ENCODE assay signal across 17 cellular contexts in genomic region chr1:67019121-67019520, GRCh38. TPM values are rescaled to one million over a fixed set of nuclear protein-coding genes. Genes with fewer than 3 reads are reported as not detected.
DNase-seq lines count a peak whose midpoint lies in the region; ATAC-seq and TF ChIP-seq lines count a peak whose summit lies in the region.
"Had no signal": no experiment of that assay in that cellular context is flagged by ENCODE, and none has a peak within 500 bp of the region (broad histone marks: within the 10 kb centered on the region; RNA-seq: fewer than 3 reads in every experiment).

No MANE protein-coding gene starts in this region.

- no peak overlapping the region for H3K4me2 ChIP-seq in hepatocyte

- no peaks in the 10 kb centered on the region for H3K9me3 ChIP-seq in right atrium auricular region
- H3K9me3 ChIP-seq in right cardiac atrium (ENCODE audit: control insufficient read depth, low read length): no peaks in the 10 kb centered on the region
- H3K9me3 ChIP-seq in hepatocyte (ENCODE audit: low read depth): no peaks in the 10 kb centered on the region
- H3K9me3 ChIP-seq in psoas muscle: no peaks in the 10 kb centered on the region
- H3K9me3 ChIP-seq: upper lobe of right lung had no signal

- H3K9me2 ChIP-seq in hepatocyte (replicated peaks; ENCODE audit: insufficient read depth): no peaks in the 10 kb centered on the region

- H4K20me1 ChIP-seq in hepatocyte (ENCODE audit: insufficient read depth, poor library complexity, severe bottlenecking): no peaks in the 10 kb centered on the region

- no peaks in the 10 kb centered on the region for H3K79me2 ChIP-seq in hepatocyte

- peak overlapping the region; percentile 47 to 55 for H3K27ac ChIP-seq in right atrium auricular region
- H3K27ac ChIP-seq in right cardiac atrium (ENCODE audit: low read length): no peak overlapping the region
- H3K27ac ChIP-seq in hepatocyte: peak overlapping the region; percentile 21
- H3K27ac ChIP-seq in psoas muscle: peak overlapping the region; percentile 46
- H3K27ac ChIP-seq: upper lobe of right lung, VCaP had no signal

- WGBS in right cardiac atrium: 98% methylated on average over 4 of the region's 4 CpGs
- 78% methylated on average over 4 of the region's 4 CpGs for WGBS in hepatocyte (ENCODE audit: low lambda C conversion rate, missing lambda C conversion rate)
- WGBS in psoas muscle, 3 donors: 95 to 98% (median 98%) methylated on average over 4 of the region's 4 CpGs

- no peak for TF ChIP-seq CTCF in right atrium auricular region (IDR thresholded peaks at IDR 0.05)
- TF ChIP-seq CTCF in hepatocyte (IDR thresholded peaks at IDR 0.05; ENCODE audit: poor library complexity): no peak
- no peak for TF ChIP-seq CTCF in psoas muscle (IDR thresholded peaks at IDR 0.05)

- H3K4me1 ChIP-seq in right atrium auricular region: peaks cover 0 to 20% of the 10 kb centered on the region in 2 donors
- H3K4me1 ChIP-seq in right cardiac atrium (ENCODE audit: control insufficient read depth, insufficient read depth, low read length): peaks cover 2% of the 10 kb centered on the region
- H3K4me1 ChIP-seq in hepatocyte (ENCODE audit: insufficient read depth): peaks cover 12% of the 10 kb centered on the region
- peaks cover 7% of the 10 kb centered on the region for H3K4me1 ChIP-seq in psoas muscle
- H3K4me1 ChIP-seq: upper lobe of right lung had no signal

- DNase-seq in right atrium auricular region (ENCODE audit: low spot score) (no peak), right cardiac atrium (no peak), hepatocyte (ENCODE audit: low spot score) (no peak), psoas muscle (no peak), AG08395 (ENCODE audit: low spot score) (no peak), EL (no peak), MV-4-11 (lab: John Stamatoyannopoulos, UW) (no peak)
- DNase-seq: activated naive CD8-positive, alpha-beta T cell treated with anti-CD3 and anti-CD28 coated beads, Interleukin-2, amount 50 U/mL, for 24 hours; CD8-positive, alpha-beta T cell; Kasumi-1; NCI-H1417 treated with DMSO at 0.1 percent for 48 hours; NCI-H2227 treated with DMSO at 0.1 percent for 48 hours; T-helper 1 cell; upper lobe of right lung had no signal

- no peak for ATAC-seq in right cardiac atrium
- no peak for ATAC-seq in psoas muscle
- ATAC-seq in HG02610 (IDR thresholded peaks at IDR 0.05; ENCODE audit: unreplicated experiment): no peak
- ATAC-seq: activated naive CD8-positive, alpha-beta T cell treated with anti-CD3 and anti-CD28 coated beads, Interleukin-2, amount 50 U/mL, for 24 hours; CD8-positive, alpha-beta T cell; upper lobe of right lung had no signal

- H3K27me3 ChIP-seq in right atrium auricular region (no peaks in the 10 kb centered on the region), right cardiac atrium (ENCODE audit: control insufficient read depth, insufficient read depth) (no peaks in the 10 kb centered on the region), hepatocyte (no peaks in the 10 kb centered on the region), psoas muscle (ENCODE audit: insufficient read depth in 3 of 3, low read length in 2 of 3) (no peaks in the 10 kb centered on the region)
- H3K27me3 ChIP-seq: upper lobe of right lung had no signal

- no peak overlapping the region for H2AFZ ChIP-seq in hepatocyte

- H3K36me3 ChIP-seq in right atrium auricular region (no peaks in the 10 kb centered on the region), hepatocyte (replicated peaks; ENCODE audit: insufficient read depth, low read depth) (no peaks in the 10 kb centered on the region), psoas muscle (ENCODE audit: insufficient read depth in 1 of 2, low read depth in 1 of 2) (peaks cover 0 to 55% of the 10 kb centered on the region in 2 donors)

- intact Hi-C loops in right cardiac atrium (cut with DNase I) (no loop called here), psoas muscle (cut with DNase I) (no loop called here)

- H3K4me3 ChIP-seq in right atrium auricular region: no peak overlapping the region
- H3K4me3 ChIP-seq in right cardiac atrium (ENCODE audit: low read length): no peak overlapping the region
- H3K4me3 ChIP-seq in hepatocyte: no peak overlapping the region
- no peak overlapping the region for H3K4me3 ChIP-seq in psoas muscle
- H3K4me3 ChIP-seq: skin epidermis, upper lobe of right lung had no signal

RNA-seq across cellular contexts. Expression of gene SLC35D1, which starts 34.8 kb away (rescaled TPM):
- total RNA-seq in right atrium auricular region (1 to 10 TPM; 3.3 to 4.9 TPM), right cardiac atrium (1 to 10 TPM; 3.2 to 4.6 (median 4.1) TPM), hepatocyte (40.2 and 42.3 TPM in 2 replicates), psoas muscle (1 to 10 TPM; 5.1 to 6.8 (median 6.3) TPM)
- polyA plus RNA-seq in right cardiac atrium (2.4 TPM), hepatocyte (8.3 and 14.3 TPM in 2 replicates), psoas muscle (1 to 10 TPM; 2.5 to 7.0 (median 3.8) TPM)
